In the genomic region with DNA sequence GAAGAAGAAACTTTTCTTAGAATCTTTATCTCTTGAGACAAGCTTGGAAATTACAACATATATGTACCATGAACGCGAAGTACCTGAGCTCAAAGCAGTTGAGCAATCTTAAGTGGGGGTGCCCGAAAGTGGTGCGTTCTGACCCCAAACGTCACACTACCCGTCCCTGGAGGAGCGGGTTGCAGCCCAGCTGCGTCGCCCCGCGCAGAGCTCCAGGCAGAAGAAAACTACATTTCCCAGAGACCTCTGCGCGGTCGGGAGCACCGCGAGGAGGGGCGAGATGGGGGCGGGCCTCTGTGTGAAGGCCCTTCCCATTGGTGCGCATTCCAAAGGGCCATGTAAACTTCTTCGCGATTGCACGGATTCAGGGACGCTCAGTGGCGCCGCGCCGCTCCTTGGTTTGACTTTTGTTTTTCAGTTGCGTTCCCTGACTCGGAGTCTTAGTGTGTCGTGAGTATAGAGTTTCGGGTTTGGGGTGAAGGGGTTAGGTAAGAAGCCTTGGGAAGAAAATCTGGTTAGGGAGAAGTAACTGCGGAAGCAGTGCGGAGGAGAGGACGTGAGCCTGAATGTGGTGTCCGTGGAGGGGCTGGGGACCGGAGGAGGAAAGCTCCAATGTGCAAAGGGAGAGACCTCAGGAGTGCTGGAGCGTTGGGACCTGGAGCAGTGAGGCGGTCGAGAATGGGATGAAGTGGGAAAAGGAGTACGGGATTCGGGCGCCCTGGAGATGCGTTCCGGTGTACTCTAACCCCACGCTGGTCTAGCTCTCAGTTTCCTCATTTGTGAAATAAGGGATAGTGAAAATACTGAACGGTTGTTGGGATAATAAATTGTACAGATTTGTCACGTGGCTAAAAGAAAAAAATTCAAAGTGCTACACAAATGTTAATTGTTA, we compare ENCODE assay signal across 8 cellular contexts. TPM values are rescaled to one million over a fixed set of nuclear protein-coding genes. Genes with fewer than 3 reads are reported as not detected.
A peak's percentile ranks its signal among the peaks of the same experiment; 100 is the strongest.
DNase-seq lines count a peak whose midpoint lies in the region; ATAC-seq, FAIRE-seq and TF ChIP-seq lines count a peak whose summit lies in the region.

A gene (plus strand): TSS at position 410 of the 892 bp plus-strand sequence. CDS start 7,740 bp downstream, outside the sequence.

- no peaks in the 10 kb centered on the region for H3K36me3 Mint-ChIP-seq in activated T-cell treated with anti-CD3 and anti-CD28 coated beads, Interleukin-2, amount 50 U/mL, for 72 hours (ENCODE audit: insufficient read depth in 2 of 2)
- H3K36me3 Mint-ChIP-seq in type B pancreatic cell, result peaks cover 9% of the 10 kb centered on the region

- WGBS in gastroesophageal sphincter (ENCODE audit: low coverage in 1 of 2), 2 donors, result 1% methylated on average over 14 to 35 of the region's 47 CpGs
- 0% methylated on average over 47 of the region's 47 CpGs for WGBS in pancreas, 2 donors

- ATAC-seq in GM21825 (IDR thresholded peaks at IDR 0.05; ENCODE audit: unreplicated experiment) (peak; percentile 96), gastroesophageal sphincter (peak; percentile 100), pancreas (peak; percentile 100)
- peak; percentile 99 for ATAC-seq in activated T-cell treated with anti-CD3 and anti-CD28 coated beads, Interleukin-2, amount 50 U/mL, for 72 hours (replicated peaks in 1 of 2)

- FAIRE-seq in pancreas (lab: Jason Lieb, UNC), result peak; percentile 93

- H3K4me1 Mint-ChIP-seq in activated T-cell treated with anti-CD3 and anti-CD28 coated beads, Interleukin-2, amount 50 U/mL, for 72 hours (ENCODE audit: low read depth), result peaks cover 5% of the 10 kb centered on the region
- H3K4me1 Mint-ChIP-seq in type B pancreatic cell (ENCODE audit: unreplicated experiment), result no peaks in the 10 kb centered on the region

- peak; percentile 93 for DNase-seq in EL
- DNase-seq in LoVo (ENCODE audit: low spot score), result peak; percentile 98
- DNase-seq in activated T-cell treated with anti-CD3 and anti-CD28 coated beads, Interleukin-2, amount 50 U/mL, for 72 hours, result peak; percentile 94 to 96
- peak; percentile 84 to 94 (median 88) for DNase-seq in pancreas
- DNase-seq in type B pancreatic cell (ENCODE audit: extremely low spot score, unreplicated experiment), result peak; percentile 93
- no peak for DNase-seq in stimulated activated naive CD4-positive, alpha-beta T cell (lab: John Stamatoyannopoulos, UW)

- no peak for TF ChIP-seq EP300 in gastroesophageal sphincter (IDR thresholded peaks at IDR 0.05)

- TF ChIP-seq POLR2A in gastroesophageal sphincter (IDR thresholded peaks at IDR 0.05), result no peak

- H3K9me3 Mint-ChIP-seq in activated T-cell treated with anti-CD3 and anti-CD28 coated beads, Interleukin-2, amount 50 U/mL, for 72 hours, result no peaks in the 10 kb centered on the region
- no peaks in the 10 kb centered on the region for H3K9me3 Mint-ChIP-seq in type B pancreatic cell

- H3K27ac Mint-ChIP-seq in activated T-cell treated with anti-CD3 and anti-CD28 coated beads, Interleukin-2, amount 50 U/mL, for 72 hours, result no peak within 1 kb of the TSS
- no peak within 1 kb of the TSS for H3K27ac Mint-ChIP-seq in type B pancreatic cell

- H3K9me3 ChIP-seq in gastroesophageal sphincter, result no peaks in the 10 kb centered on the region
- H3K9me3 ChIP-seq in pancreas, result no peaks in the 10 kb centered on the region

- intact Hi-C loops in pancreas (cut with DNase I), result no loop called here

- peaks cover 0 to 6% of the 10 kb centered on the region in 2 donors for H3K36me3 ChIP-seq in gastroesophageal sphincter
- H3K36me3 ChIP-seq in pancreas, result no peaks in the 10 kb centered on the region

- TF ChIP-seq CTCF in gastroesophageal sphincter (IDR thresholded peaks at IDR 0.05) (peak in 1 of 4 experiments; percentile 45), pancreas (IDR thresholded peaks at IDR 0.05) (no peak), type B pancreatic cell (conservative IDR thresholded peaks at IDR 0.05) (no peak)

- no peaks in the 10 kb centered on the region for H3K27me3 Mint-ChIP-seq in activated T-cell treated with anti-CD3 and anti-CD28 coated beads, Interleukin-2, amount 50 U/mL, for 72 hours (ENCODE audit: low read depth)
- H3K27me3 Mint-ChIP-seq in type B pancreatic cell, result no peaks in the 10 kb centered on the region

- H3K4me1 ChIP-seq in gastroesophageal sphincter (peaks cover 0 to 21% (median 4%) of the 10 kb centered on the region in 3 donors), pancreas (peaks cover 0 to 3% (median 0%) of the 10 kb centered on the region in 3 donors)

- H3K27ac ChIP-seq in gastroesophageal sphincter, result peak within 1 kb of the TSS in 3 of 4 donors; percentile 77 to 85 (median 78)
- peak within 1 kb of the TSS in 1 of 4 donors; percentile 40 for H3K27ac ChIP-seq in pancreas

- H3K4me3 ChIP-seq in gastroesophageal sphincter (peak within 1 kb of the TSS; percentile 57 to 58), pancreas (peak within 1 kb of the TSS; percentile 22 to 64 (median 59))

- H3K27me3 ChIP-seq in gastroesophageal sphincter (no peaks in the 10 kb centered on the region), pancreas (no peaks in the 10 kb centered on the region)

- no peak within 1 kb of the TSS for H3K4me3 Mint-ChIP-seq in activated T-cell treated with anti-CD3 and anti-CD28 coated beads, Interleukin-2, amount 50 U/mL, for 72 hours
- no peak within 1 kb of the TSS for H3K4me3 Mint-ChIP-seq in type B pancreatic cell

RNA-seq across cellular contexts. Expression of the gene that starts here (rescaled TPM):
- total RNA-seq in activated T-cell treated with anti-CD3 and anti-CD28 coated beads, Interleukin-2, amount 50 U/mL, for 72 hours, result 10 to 100 TPM; 11.2 to 18.9 TPM
- 1 to 10 TPM; 3.0 to 7.0 (median 5.5) TPM for total RNA-seq in gastroesophageal sphincter
- 1 to 10 TPM; 1.9 to 3.9 (median 2.6) TPM for total RNA-seq in pancreas
- polyA plus RNA-seq in pancreas, result 1 to 10 TPM; 3.3 to 4.2 TPM
- total RNA-seq in type B pancreatic cell (ENCODE audit: low replicate concordance), result 17.8 and 24.1 TPM in 2 replicates

Comparison
In these comparisons a context has a peak if more than half of its experiments do, and no peak if none do; other contexts are left out.
1. DNase-seq: peak in EL (single experiment), LoVo (single experiment), activated T-cell treated with anti-CD3 and anti-CD28 coated beads, Interleukin-2, amount 50 U/mL, for 72 hours (2 of 2), pancreas (6 of 6) and type B pancreatic cell (single experiment); none in stimulated activated naive CD4-positive, alpha-beta T cell (0 of 6).
2. Peak in every context shown above with its lines, with median percentiles within 50 percentile points of each other: ATAC-seq.